Comparison of ENCODE assay signal across 8 cellular contexts in the genomic region with DNA sequence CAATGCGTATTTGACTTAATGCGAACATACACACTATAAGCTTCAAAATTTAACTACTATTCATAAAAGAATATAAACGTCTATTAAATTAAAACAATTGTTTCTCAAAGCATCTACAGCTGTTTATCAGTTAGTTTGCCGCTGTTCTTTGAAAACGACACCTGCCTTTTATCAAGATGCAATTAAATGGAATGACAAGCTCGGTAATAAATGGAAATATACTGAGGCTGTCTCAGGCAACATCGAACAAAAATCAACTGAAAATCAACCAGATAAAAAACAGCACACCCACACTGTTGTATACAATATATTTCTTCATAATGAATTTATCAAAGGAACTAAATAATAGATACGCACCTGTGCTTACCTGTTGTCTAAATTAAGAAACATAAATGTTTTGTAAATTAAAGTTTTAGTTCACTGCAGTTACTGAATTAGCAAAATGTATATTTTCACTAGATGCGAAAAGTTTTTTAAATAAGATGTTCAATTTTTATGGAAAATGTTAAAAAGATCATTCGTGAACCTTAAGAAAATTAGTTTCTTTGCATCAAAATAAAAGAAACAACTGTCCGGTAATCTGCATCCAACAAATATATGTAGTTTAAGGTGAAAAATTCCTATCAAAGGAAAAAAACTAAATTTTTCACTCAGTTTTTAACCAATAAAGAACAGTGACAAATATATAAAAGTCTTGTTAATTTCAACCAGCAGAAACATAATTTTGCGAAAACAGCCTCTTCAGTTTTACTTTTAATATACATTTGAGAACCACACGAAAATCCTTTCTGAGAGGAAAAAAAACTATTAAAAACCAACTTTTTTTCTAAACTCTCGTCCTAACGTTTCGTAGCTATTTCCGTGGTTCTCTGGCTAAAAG.
A peak's percentile ranks its signal among the peaks of the same experiment; 100 is the strongest.
DNase-seq lines count a peak whose midpoint lies in the region; ATAC-seq and TF ChIP-seq lines count a peak whose summit lies in the region.

No MANE protein-coding gene starts in this region.

- TF ChIP-seq POLR2A in stomach (IDR thresholded peaks at IDR 0.05), result no peak

- WGBS in stomach, 5 donors, result 27 to 47% (median 42%) methylated on average over 17 of the region's 17 CpGs

- H3K4me1 ChIP-seq in stomach, result peaks cover 4 to 57% (median 31%) of the 10 kb centered on the region in 4 donors

- peaks cover 0 to 42% (median 0%) of the 10 kb centered on the region in 3 donors for H3K27me3 ChIP-seq in stomach

- intact Hi-C loops in stomach (cut with DNase I; ENCODE audit: low total_unique reads), result loop anchor here (10.0 kb wide), 1 partner anchor 95 kb away; no protein-coding TSS in a partner anchor

- no peak for ATAC-seq in T-helper 17 cell

- peak overlapping the region; percentile 67 to 88 (median 79) for H3K4me3 ChIP-seq in stomach

- peak; percentile 36 for DNase-seq in NCI-H2107 treated with DMSO at 0.1 percent for 48 hours (lab: John Stamatoyannopoulos, UW; ENCODE audit: unreplicated experiment)
- no peak for DNase-seq in NCI-H2107 (lab: John Stamatoyannopoulos, UW)
- no peak for DNase-seq in T-helper 17 cell
- DNase-seq in glutamatergic neuron, result no peak
- DNase-seq in stomach, result no peak
- DNase-seq in NCI-H187 treated with DMSO at 0.1 percent for 48 hours (lab: John Stamatoyannopoulos, UW), result no peak
- no peak for DNase-seq in RPMI8226
- DNase-seq in activated CD4-positive, alpha-beta T cell treated with anti-CD3 and anti-CD28 coated beads for 1 hour, result no peak

- no peaks in the 10 kb centered on the region for H3K36me3 ChIP-seq in stomach

- H3K4me1 Mint-ChIP-seq in T-helper 17 cell, result peaks cover 27% of the 10 kb centered on the region
- peaks cover 18% of the 10 kb centered on the region for H3K4me1 Mint-ChIP-seq in glutamatergic neuron (ENCODE audit: low read depth, unreplicated experiment)

- H3K9me3 ChIP-seq in T-helper 17 cell (ENCODE audit: control insufficient read depth, low read length, poor library complexity, severe bottlenecking) (no peaks in the 10 kb centered on the region), stomach (peaks cover 0 to 10% (median 0%) of the 10 kb centered on the region in 4 donors)

- H3K36me3 Mint-ChIP-seq in T-helper 17 cell (ENCODE audit: low read depth) (peaks cover 3% of the 10 kb centered on the region), glutamatergic neuron (ENCODE audit: unreplicated experiment) (no peaks in the 10 kb centered on the region)

- H3K27ac Mint-ChIP-seq in T-helper 17 cell (peak overlapping the region; percentile 98), glutamatergic neuron (ENCODE audit: unreplicated experiment) (peak overlapping the region; percentile 89)

- no peaks in the 10 kb centered on the region for H3K27me3 Mint-ChIP-seq in T-helper 17 cell
- H3K27me3 Mint-ChIP-seq in glutamatergic neuron (ENCODE audit: unreplicated experiment), result peaks cover 18% of the 10 kb centered on the region

- peaks cover 12% of the 10 kb centered on the region for H3K9me3 Mint-ChIP-seq in glutamatergic neuron (ENCODE audit: unreplicated experiment)

- no peak for TF ChIP-seq CTCF in glutamatergic neuron (IDR thresholded peaks at IDR 0.05; ENCODE audit: partially characterized antibody, unreplicated experiment)
- TF ChIP-seq CTCF in stomach (IDR thresholded peaks at IDR 0.05), result no peak

- H3K4me3 Mint-ChIP-seq in T-helper 17 cell (peak overlapping the region; percentile 100), glutamatergic neuron (ENCODE audit: unreplicated experiment) (peak overlapping the region; percentile 98)

- H3K27ac ChIP-seq in stomach, result peak overlapping the region in 3 of 5 donors; percentile 86 to 92 (median 89)

- TF ChIP-seq EP300 in stomach (IDR thresholded peaks at IDR 0.05), result no peak
